ENCODE assay signal across 1 cellular context in genomic region chr1:29125237-29125641, GRCh38.
TF ChIP-seq lines count a peak whose summit lies in the region.

No MANE protein-coding gene starts in this region.

TF ChIP-seq in K562, 482 proteins besides CTCF, POLR2A, EP300 and RAD21 (continued from another document):
- TF ChIP-seq, protein P1, sequence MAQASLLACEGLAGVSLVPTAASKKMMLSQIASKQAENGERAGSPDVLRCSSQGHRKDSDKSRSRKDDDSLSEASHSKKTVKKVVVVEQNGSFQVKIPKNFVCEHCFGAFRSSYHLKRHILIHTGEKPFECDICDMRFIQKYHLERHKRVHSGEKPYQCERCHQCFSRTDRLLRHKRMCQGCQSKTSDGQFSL (CRISPR knock-in tag; IDR thresholded peaks at IDR 0.05): no peak
- TF ChIP-seq, protein P1 (tag; IDR thresholded peaks at IDR 0.05): 0 out of 4 replicates have a peak, but pooled peaks of 1 of the 2 experiments have one; percentile 10
- TF ChIP-seq ZBTB1 (CRISPR knock-in tag; IDR thresholded peaks at IDR 0.05; ENCODE audit: borderline replicate concordance, low read depth) (peak; percentile 33; the same call in 1 of the 2 replicates), AFF4 (CRISPR knock-in tag; IDR thresholded peaks at IDR 0.05) (peak; percentile 44; the same call in 1 of the 2 replicates), PHB (CRISPR knock-in tag; IDR thresholded peaks at IDR 0.05) (no peak), OTX1 (CRISPR knock-in tag; IDR thresholded peaks at IDR 0.05) (no peak), IFI16 (CRISPR knock-in tag; IDR thresholded peaks at IDR 0.05) (no peak), MTF1 (CRISPR knock-in tag; IDR thresholded peaks at IDR 0.05; ENCODE audit: borderline replicate concordance) (no peak), MLLT1 (IDR thresholded peaks at IDR 0.05) (peak in 1 of 2 experiments; percentile 57; a peak in 1 of 4 replicates)
